ENCODE assay signal across 23 cellular contexts in genomic region chr12:5172886-5173285, GRCh38.
"Had no signal": no experiment of that assay in that cellular context is flagged by ENCODE, and none has a peak within 500 bp of the region (broad histone marks: within the 10 kb centered on the region; RNA-seq: fewer than 3 reads in every experiment).

No MANE protein-coding gene starts in this region.

- H3K4me3 ChIP-seq: adrenal gland, breast epithelium, hepatocyte, left lung, lung, smooth muscle cell, transverse colon had no signal

- H3K9me3 ChIP-seq: adrenal gland, breast epithelium, left lung, transverse colon had no signal

- H3K4me1 ChIP-seq: adrenal gland, breast epithelium, left lung, transverse colon had no signal

- H3K36me3 ChIP-seq: adrenal gland, breast epithelium, left lung, transverse colon had no signal

- H3K27me3 ChIP-seq: hepatocyte, transverse colon had no signal

- H3K4me2 ChIP-seq: hepatocyte, smooth muscle cell had no signal

- DNase-seq: activated CD4-positive, alpha-beta T cell treated with anti-CD3 and anti-CD28 coated beads for 4 hours; activated CD4-positive, alpha-beta T cell treated with anti-CD3 and anti-CD28 coated beads, Interleukin-2, amount 50 U/mL, for 48 hours; activated CD4-positive, CD25-positive, alpha-beta regulatory T cell; activated CD8-positive, alpha-beta memory T cell treated with anti-CD3 and anti-CD28 coated beads, Interleukin-2, amount 50 U/mL, for 48 hours; activated naive CD4-positive, alpha-beta T cell; activated T-cell treated with anti-CD3 and anti-CD28 coated beads, Interleukin-2, amount 50 U/mL, for 4 hours; adrenal gland; effector memory CD4-positive, alpha-beta T cell; foreskin melanocyte; glutamatergic neuron; immature natural killer cell; kidney glomerular epithelial cell; left lung; naive thymus-derived CD4-positive, alpha-beta T cell; occipital lobe; stimulated activated CD4-positive, alpha-beta T cell treated with anti-CD3 and anti-CD28 coated beads, Interleukin-15, amount 100 ng/mL, for 24 hours; transverse colon had no signal

- H3K79me2 ChIP-seq: hepatocyte had no signal

- ATAC-seq: activated T-cell treated with anti-CD3 and anti-CD28 coated beads, Interleukin-2, amount 50 U/mL, for 4 hours; left lung; naive thymus-derived CD4-positive, alpha-beta T cell; sciatic nerve; stimulated activated memory B cell treated with anti-CD40 and anti-IgM and Interleukin-4, amounts not matched to agents 10 μg/mL and 1 μg/mL and 100 μg/mL, for 72 hours had no signal

- H2AFZ ChIP-seq: hepatocyte had no signal

- H3K27ac ChIP-seq: adrenal gland, breast epithelium, hepatocyte, left lung, transverse colon had no signal
